ENCODE assay signal across 1 cellular context in the genomic region with DNA sequence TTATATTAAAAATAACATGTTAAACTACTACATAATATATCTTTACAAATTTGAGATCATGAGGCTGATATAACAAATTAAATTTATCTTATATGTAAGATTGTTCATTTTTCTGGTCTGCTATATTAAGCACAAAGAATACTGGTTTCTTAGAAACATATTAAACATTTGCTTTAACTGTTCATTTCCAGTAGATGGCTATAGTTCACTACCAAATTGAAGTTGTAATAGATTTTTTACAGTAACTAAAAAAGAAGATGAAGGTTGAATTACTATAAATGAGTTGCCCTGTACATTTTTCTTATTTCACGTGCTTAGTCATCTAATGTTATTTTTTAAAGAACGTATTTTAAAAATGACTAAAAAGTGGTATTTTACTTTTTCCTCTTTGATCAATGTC.
TF ChIP-seq lines count a peak whose summit lies in the region.

No MANE protein-coding gene starts in this region.

TF ChIP-seq in HCT116, 20 proteins besides CTCF, POLR2A, EP300 and RAD21 (continued from another document):
- TF ChIP-seq REST (IDR thresholded peaks at IDR 0.05; ENCODE audit: low read depth) = no peak
- TF ChIP-seq, protein P1, sequence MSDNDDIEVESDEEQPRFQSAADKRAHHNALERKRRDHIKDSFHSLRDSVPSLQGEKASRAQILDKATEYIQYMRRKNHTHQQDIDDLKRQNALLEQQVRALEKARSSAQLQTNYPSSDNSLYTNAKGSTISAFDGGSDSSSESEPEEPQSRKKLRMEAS (IDR thresholded peaks at IDR 0.05) = no peak
- TF ChIP-seq SIN3A (IDR thresholded peaks at IDR 0.05; ENCODE audit: low read depth) = no peak
- no peak for TF ChIP-seq FOSL1 (IDR thresholded peaks at IDR 0.05; ENCODE audit: low read depth)
- no peak for TF ChIP-seq SRF (IDR thresholded peaks at IDR 0.05; ENCODE audit: low read depth)
- no peak for TF ChIP-seq JUND (IDR thresholded peaks at IDR 0.05)
